In the genomic region with DNA sequence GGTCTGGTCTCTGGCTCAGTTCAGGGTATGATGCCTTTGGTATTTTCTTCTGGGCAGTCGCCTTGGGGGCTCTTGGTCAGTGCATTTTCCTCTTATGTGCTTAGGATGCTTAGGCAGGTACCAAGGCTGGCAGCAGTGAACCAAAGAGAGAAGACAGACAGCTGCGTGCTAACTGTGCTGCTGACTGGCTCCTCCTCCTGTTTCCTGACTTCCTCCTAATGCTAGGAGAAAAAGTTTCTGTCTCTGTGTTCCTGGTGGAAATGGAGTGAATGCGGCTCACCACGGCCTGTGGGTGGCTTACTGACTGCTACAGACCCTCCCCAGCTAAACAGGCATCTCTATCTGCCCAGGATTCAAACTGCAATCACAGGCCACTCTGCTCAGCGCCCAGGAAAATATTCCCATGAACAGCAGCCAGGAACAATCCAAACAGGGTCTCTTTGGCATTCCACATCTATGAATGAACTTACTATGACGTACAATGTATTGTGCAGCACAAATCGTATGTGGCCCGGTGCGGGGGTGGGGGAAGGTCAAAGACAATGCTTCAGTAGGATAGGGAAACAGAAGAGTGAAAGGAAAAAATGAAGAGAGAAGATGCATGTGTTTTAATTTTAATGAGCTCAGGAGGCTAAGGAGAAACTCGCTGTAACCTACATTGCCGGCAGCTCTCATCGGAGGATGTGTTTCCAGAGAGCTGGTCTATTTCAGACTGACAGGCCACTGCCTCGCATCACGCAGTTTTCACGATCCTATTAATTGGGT, we compare ENCODE assay signal across 10 cellular contexts. TPM values are rescaled to one million over a fixed set of nuclear protein-coding genes. Genes with fewer than 3 reads are reported as not detected.
DNase-seq lines count a peak whose midpoint lies in the region; ATAC-seq and TF ChIP-seq lines count a peak whose summit lies in the region.
"Had no signal": no experiment of that assay in that cellular context is flagged by ENCODE, and none has a peak within 500 bp of the region (broad histone marks: within the 10 kb centered on the region; RNA-seq: fewer than 3 reads in every experiment).

No MANE protein-coding gene starts in this region.

- H3K27me3 Mint-ChIP-seq in brain: peaks cover 22% of the 10 kb centered on the region

- peaks cover 21% of the 10 kb centered on the region for H3K36me3 Mint-ChIP-seq in brain

- ATAC-seq in left lobe of liver (no peak), GM21619 (IDR thresholded peaks at IDR 0.05; ENCODE audit: unreplicated experiment) (no peak), HG03520 (IDR thresholded peaks at IDR 0.05; ENCODE audit: unreplicated experiment) (no peak)

- H3K4me3 Mint-ChIP-seq in brain: peak overlapping the region; percentile 13 to 88 (median 54)

- TF ChIP-seq CTCF in brain (conservative IDR thresholded peaks at IDR 0.05): no peak

- DNase-seq in activated CD8-positive, alpha-beta memory T cell treated with anti-CD3 and anti-CD28 coated beads, Interleukin-2, amount 50 U/mL, for 48 hours: peak; percentile 26
- DNase-seq in activated CD8-positive, alpha-beta memory T cell treated with anti-CD3 and anti-CD28 coated beads, Interleukin-2, amount 50 U/mL, for 4 hours: no peak
- DNase-seq in iris pigment epithelial cell (ENCODE audit: low read depth) (peak; percentile 10), superior temporal gyrus (ENCODE audit: extremely low spot score) (peak; percentile 47), left lobe of liver (ENCODE audit: low spot score) (no peak)
- DNase-seq: activated CD4-positive, alpha-beta T cell treated with anti-CD3 and anti-CD28 coated beads for 1 hour; OCI-M1 had no signal

- H3K9me3 Mint-ChIP-seq in brain: peaks cover 0 to 7% (median 5%) of the 10 kb centered on the region in 5 experiments

- peak overlapping the region; percentile 28 to 74 (median 50) for H3K27ac Mint-ChIP-seq in brain

- peaks cover 53% of the 10 kb centered on the region for H3K4me1 Mint-ChIP-seq in brain

RNA-seq across cellular contexts. Expression of gene ABCG1, which starts 2.8 kb away (rescaled TPM):
- polyA plus RNA-seq in brain (ENCODE audit: insufficient read depth, low read depth, low replicate concordance): 31.4 TPM
- total RNA-seq in left lobe of liver: 4.7 TPM

Comparison
In these comparisons a context has a peak if more than half of its experiments do, and no peak if none do; other contexts are left out.
1. DNase-seq: peak in activated CD8-positive, alpha-beta memory T cell treated with anti-CD3 and anti-CD28 coated beads, Interleukin-2, amount 50 U/mL, for 48 hours (single experiment), iris pigment epithelial cell (single experiment) and superior temporal gyrus (single experiment); none in activated CD8-positive, alpha-beta memory T cell treated with anti-CD3 and anti-CD28 coated beads, Interleukin-2, amount 50 U/mL, for 4 hours (single experiment) and left lobe of liver (single experiment).